Comparison of ENCODE assay signal across 10 cellular contexts in genomic region chr22:36360871-36361383, GRCh38. TPM values are rescaled to one million over a fixed set of nuclear protein-coding genes. Genes with fewer than 3 reads are reported as not detected.
DNase-seq lines count a peak whose midpoint lies in the region; ATAC-seq and TF ChIP-seq lines count a peak whose summit lies in the region.
"Had no signal": no experiment of that assay in that cellular context is flagged by ENCODE, and none has a peak within 500 bp of the region (broad histone marks: within the 10 kb centered on the region; RNA-seq: fewer than 3 reads in every experiment).

No MANE protein-coding gene starts in this region.

- H3K27me3 Mint-ChIP-seq in mesothelial cell of epicardium (ENCODE audit: low read depth): no peaks in the 10 kb centered on the region

- 19 to 37% (median 30%) methylated on average over 3 to 5 of the region's 5 CpGs for WGBS in heart left ventricle, 4 donors

- peak overlapping the region; percentile 60 to 99 (median 88) for H3K27ac ChIP-seq in heart left ventricle
- H3K27ac ChIP-seq in brain microvascular endothelial cell: peak overlapping the region; percentile 19
- peak overlapping the region; percentile 65 for H3K27ac ChIP-seq in upper lobe of right lung

- peak overlapping the region; percentile 98 for H3K27ac Mint-ChIP-seq in mesothelial cell of epicardium

- in situ Hi-C loops in brain microvascular endothelial cell (cut with HindIII; ENCODE audit: low pct_ligation_motif_present, low sequenced_read_pairs): no loop called here

- H3K27me3 ChIP-seq in heart left ventricle: no peaks in the 10 kb centered on the region
- no peaks in the 10 kb centered on the region for H3K27me3 ChIP-seq in brain microvascular endothelial cell (replicated peaks)
- no peaks in the 10 kb centered on the region for H3K27me3 ChIP-seq in upper lobe of right lung

- peaks cover 0 to 36% (median 5%) of the 10 kb centered on the region in 9 donors for H3K36me3 ChIP-seq in heart left ventricle
- peaks cover 52% of the 10 kb centered on the region for H3K36me3 ChIP-seq in brain microvascular endothelial cell (replicated peaks)
- peaks cover 5% of the 10 kb centered on the region for H3K36me3 ChIP-seq in upper lobe of right lung

- H3K4me3 ChIP-seq in heart left ventricle (peak overlapping the region in 1 of 12 donors; percentile 0), brain microvascular endothelial cell (ENCODE audit: low read depth, low read length) (no peak overlapping the region), upper lobe of right lung (no peak overlapping the region)

- H3K4me1 ChIP-seq in heart left ventricle: peaks cover 48 to 100% (median 97%) of the 10 kb centered on the region in 12 donors
- peaks cover 97% of the 10 kb centered on the region for H3K4me1 ChIP-seq in upper lobe of right lung

- H3K9me3 ChIP-seq in heart left ventricle (no peaks in the 10 kb centered on the region), upper lobe of right lung (no peaks in the 10 kb centered on the region)

- no peak for ATAC-seq in heart left ventricle
- ATAC-seq in Right ventricle myocardium inferior: no peak
- ATAC-seq in upper lobe of right lung: peak; percentile 18
- ATAC-seq in GM18505 (IDR thresholded peaks at IDR 0.05; ENCODE audit: unreplicated experiment): no peak

- H3K4me3 Mint-ChIP-seq in mesothelial cell of epicardium: no peak overlapping the region

- H3K9me3 Mint-ChIP-seq in mesothelial cell of epicardium: no peaks in the 10 kb centered on the region

- H3K36me3 Mint-ChIP-seq in mesothelial cell of epicardium: peaks cover 3% of the 10 kb centered on the region

- intact Hi-C loops in heart left ventricle (cut with DNase I) (no loop called here), Right ventricle myocardium inferior (cut with DNase I) (no loop called here), upper lobe of right lung (cut with DNase I) (no loop called here)

- no peak for DNase-seq in heart left ventricle
- DNase-seq in Right ventricle myocardium inferior (ENCODE audit: missing footprints): no peak
- DNase-seq in brain microvascular endothelial cell: no peak
- DNase-seq in mesothelial cell of epicardium (ENCODE audit: low spot score in 2 of 2, unreplicated experiment in 2 of 2): no peak
- no peak for DNase-seq in upper lobe of right lung
- DNase-seq in middle frontal gyrus (ENCODE audit: extremely low spot score, low spot score): no peak
- DNase-seq in SKM-1 (lab: John Stamatoyannopoulos, UW; ENCODE audit: unreplicated experiment): no peak
- DNase-seq: activated CD4-positive, CD25-positive, alpha-beta regulatory T cell treated with anti-CD3 and anti-CD28 coated beads, Interleukin-2, amount 50 U/mL, for 72 hours; foreskin fibroblast had no signal

- no peak for TF ChIP-seq POLR2A in heart left ventricle (IDR thresholded peaks at IDR 0.05)
- no peak for TF ChIP-seq POLR2A in GM18505 (IDR thresholded peaks at IDR 0.05; ENCODE audit: borderline replicate concordance, extremely low read depth, insufficient read depth, insufficient read length)

- TF ChIP-seq CTCF in heart left ventricle (IDR thresholded peaks at IDR 0.05): no peak
- no peak for TF ChIP-seq CTCF in brain microvascular endothelial cell (IDR thresholded peaks at IDR 0.05; ENCODE audit: low read depth, low read length, missing control alignments)
- TF ChIP-seq CTCF in mesothelial cell of epicardium (IDR thresholded peaks at IDR 0.05; ENCODE audit: unreplicated experiment): no peak
- no peak for TF ChIP-seq CTCF in upper lobe of right lung (IDR thresholded peaks at IDR 0.05)

- peaks cover 75% of the 10 kb centered on the region for H3K4me1 Mint-ChIP-seq in mesothelial cell of epicardium

RNA-seq across cellular contexts. Expression of gene MYH9, which starts 26.8 kb away (rescaled TPM):
- total RNA-seq in heart left ventricle (100 to 1,000 TPM; 126 to 482 (median 238) TPM), Right ventricle myocardium inferior (180 TPM), mesothelial cell of epicardium (321 to 346 TPM (median 341 TPM) in 3 replicates), upper lobe of right lung (842 TPM)
- polyA plus RNA-seq in heart left ventricle: 100 to 1,000 TPM; 109 to 407 TPM

Comparison
In these comparisons a context has a peak if more than half of its experiments do, and no peak if none do; other contexts are left out.
1. H3K27ac ChIP-seq: peak in every context shown above with its lines; median percentile 88 in heart left ventricle; 65 in upper lobe of right lung; 19 in brain microvascular endothelial cell.